1 cellular context compared by ENCODE assay signal in the genomic region with DNA sequence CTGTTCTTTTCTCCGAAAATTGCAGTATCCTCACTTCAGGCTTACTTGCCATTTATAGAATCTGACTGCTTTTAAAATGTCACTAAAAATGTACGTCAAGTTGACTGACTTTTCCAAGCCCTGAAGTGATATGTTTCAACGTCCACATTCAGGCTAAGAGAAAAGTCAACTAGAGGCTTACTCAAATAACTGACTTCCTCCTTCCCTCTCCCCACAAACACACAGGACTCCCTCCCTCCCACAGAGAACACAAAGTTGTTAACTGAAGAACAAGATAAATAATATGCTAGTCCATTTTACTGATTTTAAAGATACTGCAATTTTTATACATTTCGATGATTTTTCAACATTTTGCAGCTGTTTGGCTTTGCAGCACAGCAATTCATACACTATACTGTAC.
TF ChIP-seq lines count a peak whose summit lies in the region.

No MANE protein-coding gene starts in this region.

TF ChIP-seq in GM23338, 12 proteins besides CTCF, POLR2A, EP300 and RAD21 (continued from another document):
- TF ChIP-seq, protein P1, sequence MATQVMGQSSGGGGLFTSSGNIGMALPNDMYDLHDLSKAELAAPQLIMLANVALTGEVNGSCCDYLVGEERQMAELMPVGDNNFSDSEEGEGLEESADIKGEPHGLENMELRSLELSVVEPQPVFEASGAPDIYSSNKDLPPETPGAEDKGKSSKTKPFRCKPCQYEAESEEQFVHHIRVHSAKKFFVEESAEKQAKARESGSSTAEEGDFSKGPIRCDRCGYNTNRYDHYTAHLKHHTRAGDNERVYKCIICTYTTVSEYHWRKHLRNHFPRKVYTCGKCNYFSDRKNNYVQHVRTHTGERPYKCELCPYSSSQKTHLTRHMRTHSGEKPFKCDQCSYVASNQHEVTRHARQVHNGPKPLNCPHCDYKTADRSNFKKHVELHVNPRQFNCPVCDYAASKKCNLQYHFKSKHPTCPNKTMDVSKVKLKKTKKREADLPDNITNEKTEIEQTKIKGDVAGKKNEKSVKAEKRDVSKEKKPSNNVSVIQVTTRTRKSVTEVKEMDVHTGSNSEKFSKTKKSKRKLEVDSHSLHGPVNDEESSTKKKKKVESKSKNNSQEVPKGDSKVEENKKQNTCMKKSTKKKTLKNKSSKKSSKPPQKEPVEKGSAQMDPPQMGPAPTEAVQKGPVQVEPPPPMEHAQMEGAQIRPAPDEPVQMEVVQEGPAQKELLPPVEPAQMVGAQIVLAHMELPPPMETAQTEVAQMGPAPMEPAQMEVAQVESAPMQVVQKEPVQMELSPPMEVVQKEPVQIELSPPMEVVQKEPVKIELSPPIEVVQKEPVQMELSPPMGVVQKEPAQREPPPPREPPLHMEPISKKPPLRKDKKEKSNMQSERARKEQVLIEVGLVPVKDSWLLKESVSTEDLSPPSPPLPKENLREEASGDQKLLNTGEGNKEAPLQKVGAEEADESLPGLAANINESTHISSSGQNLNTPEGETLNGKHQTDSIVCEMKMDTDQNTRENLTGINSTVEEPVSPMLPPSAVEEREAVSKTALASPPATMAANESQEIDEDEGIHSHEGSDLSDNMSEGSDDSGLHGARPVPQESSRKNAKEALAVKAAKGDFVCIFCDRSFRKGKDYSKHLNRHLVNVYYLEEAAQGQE (IDR thresholded peaks at IDR 0.05; ENCODE audit: unreplicated experiment) = no peak
- TF ChIP-seq, protein P2, sequence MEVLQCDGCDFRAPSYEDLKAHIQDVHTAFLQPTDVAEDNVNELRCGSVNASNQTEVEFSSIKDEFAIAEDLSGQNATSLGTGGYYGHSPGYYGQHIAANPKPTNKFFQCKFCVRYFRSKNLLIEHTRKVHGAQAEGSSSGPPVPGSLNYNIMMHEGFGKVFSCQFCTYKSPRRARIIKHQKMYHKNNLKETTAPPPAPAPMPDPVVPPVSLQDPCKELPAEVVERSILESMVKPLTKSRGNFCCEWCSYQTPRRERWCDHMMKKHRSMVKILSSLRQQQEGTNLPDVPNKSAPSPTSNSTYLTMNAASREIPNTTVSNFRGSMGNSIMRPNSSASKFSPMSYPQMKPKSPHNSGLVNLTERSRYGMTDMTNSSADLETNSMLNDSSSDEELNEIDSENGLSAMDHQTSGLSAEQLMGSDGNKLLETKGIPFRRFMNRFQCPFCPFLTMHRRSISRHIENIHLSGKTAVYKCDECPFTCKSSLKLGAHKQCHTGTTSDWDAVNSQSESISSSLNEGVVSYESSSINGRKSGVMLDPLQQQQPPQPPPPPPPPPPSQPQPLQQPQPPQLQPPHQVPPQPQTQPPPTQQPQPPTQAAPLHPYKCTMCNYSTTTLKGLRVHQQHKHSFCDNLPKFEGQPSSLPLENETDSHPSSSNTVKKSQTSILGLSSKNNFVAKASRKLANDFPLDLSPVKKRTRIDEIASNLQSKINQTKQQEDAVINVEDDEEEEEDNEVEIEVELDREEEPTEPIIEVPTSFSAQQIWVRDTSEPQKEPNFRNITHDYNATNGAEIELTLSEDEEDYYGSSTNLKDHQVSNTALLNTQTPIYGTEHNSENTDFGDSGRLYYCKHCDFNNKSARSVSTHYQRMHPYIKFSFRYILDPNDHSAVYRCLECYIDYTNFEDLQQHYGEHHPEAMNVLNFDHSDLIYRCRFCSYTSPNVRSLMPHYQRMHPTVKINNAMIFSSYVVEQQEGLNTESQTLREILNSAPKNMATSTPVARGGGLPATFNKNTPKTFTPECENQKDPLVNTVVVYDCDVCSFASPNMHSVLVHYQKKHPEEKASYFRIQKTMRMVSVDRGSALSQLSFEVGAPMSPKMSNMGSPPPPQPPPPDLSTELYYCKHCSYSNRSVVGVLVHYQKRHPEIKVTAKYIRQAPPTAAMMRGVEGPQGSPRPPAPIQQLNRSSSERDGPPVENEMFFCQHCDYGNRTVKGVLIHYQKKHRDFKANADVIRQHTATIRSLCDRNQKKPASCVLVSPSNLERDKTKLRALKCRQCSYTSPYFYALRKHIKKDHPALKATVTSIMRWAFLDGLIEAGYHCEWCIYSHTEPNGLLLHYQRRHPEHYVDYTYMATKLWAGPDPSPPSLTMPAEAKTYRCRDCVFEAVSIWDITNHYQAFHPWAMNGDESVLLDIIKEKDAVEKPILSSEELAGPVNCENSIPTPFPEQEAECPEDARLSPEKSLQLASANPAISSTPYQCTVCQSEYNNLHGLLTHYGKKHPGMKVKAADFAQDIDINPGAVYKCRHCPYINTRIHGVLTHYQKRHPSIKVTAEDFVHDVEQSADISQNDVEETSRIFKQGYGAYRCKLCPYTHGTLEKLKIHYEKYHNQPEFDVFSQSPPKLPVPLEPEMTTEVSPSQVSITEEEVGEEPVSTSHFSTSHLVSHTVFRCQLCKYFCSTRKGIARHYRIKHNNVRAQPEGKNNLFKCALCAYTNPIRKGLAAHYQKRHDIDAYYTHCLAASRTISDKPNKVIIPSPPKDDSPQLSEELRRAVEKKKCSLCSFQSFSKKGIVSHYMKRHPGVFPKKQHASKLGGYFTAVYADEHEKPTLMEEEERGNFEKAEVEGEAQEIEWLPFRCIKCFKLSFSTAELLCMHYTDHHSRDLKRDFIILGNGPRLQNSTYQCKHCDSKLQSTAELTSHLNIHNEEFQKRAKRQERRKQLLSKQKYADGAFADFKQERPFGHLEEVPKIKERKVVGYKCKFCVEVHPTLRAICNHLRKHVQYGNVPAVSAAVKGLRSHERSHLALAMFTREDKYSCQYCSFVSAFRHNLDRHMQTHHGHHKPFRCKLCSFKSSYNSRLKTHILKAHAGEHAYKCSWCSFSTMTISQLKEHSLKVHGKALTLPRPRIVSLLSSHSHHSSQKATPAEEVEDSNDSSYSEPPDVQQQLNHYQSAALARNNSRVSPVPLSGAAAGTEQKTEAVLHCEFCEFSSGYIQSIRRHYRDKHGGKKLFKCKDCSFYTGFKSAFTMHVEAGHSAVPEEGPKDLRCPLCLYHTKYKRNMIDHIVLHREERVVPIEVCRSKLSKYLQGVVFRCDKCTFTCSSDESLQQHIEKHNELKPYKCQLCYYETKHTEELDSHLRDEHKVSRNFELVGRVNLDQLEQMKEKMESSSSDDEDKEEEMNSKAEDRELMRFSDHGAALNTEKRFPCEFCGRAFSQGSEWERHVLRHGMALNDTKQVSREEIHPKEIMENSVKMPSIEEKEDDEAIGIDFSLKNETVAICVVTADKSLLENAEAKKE (CRISPR knock-in tag; IDR thresholded peaks at IDR 0.05) = no peak
- TF ChIP-seq CREB1 (CRISPR knock-in tag; IDR thresholded peaks at IDR 0.05; ENCODE audit: low read depth) = no peak
- no peak for TF ChIP-seq POLR2AphosphoS5 (IDR thresholded peaks at IDR 0.05; ENCODE audit: low read depth)
- no peak for TF ChIP-seq NANOG (IDR thresholded peaks at IDR 0.05; ENCODE audit: borderline replicate concordance)
- TF ChIP-seq EZH2 (IDR thresholded peaks at IDR 0.05; ENCODE audit: low read depth, unreplicated experiment) = no peak
- no peak for TF ChIP-seq JUNB (IDR thresholded peaks at IDR 0.05; ENCODE audit: unreplicated experiment)
